Comparison of ENCODE assay signal across 30 cellular contexts in the genomic region with DNA sequence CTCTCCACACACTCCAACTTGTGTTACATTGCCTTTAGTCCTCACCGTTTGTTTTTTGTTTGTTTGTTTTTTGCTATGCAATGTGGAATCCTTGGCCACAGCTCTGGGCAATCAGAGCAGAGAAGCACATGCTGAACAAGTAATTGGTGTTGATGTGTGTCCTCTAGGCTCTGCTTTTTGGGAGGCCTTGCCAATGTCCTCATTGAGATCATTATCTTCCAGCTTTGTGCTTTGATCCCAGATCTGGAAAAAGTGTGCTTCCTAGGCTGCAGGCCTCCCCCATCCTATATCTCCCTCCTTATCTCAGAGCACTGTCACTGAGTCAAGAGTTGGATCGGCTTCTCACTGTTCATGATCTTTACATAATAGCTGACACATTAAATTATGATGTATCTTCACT. TPM values are rescaled to one million over a fixed set of nuclear protein-coding genes. Genes with fewer than 3 reads are reported as not detected.
"Had no signal": no experiment of that assay in that cellular context is flagged by ENCODE, and none has a peak within 500 bp of the region (broad histone marks: within the 10 kb centered on the region; RNA-seq: fewer than 3 reads in every experiment).

No MANE protein-coding gene starts in this region.

- H3K4me1 Mint-ChIP-seq: naive B cell; stimulated activated effector memory CD8-positive, alpha-beta T cell treated with anti-CD3 and anti-CD28 coated beads, Interleukin-12 subunit alpha, Interleukin-12 subunit beta, amount 100 ng/mL, for 72 hours had no signal

- H3K27me3 ChIP-seq: esophagus muscularis mucosa, heart right ventricle, neutrophil, pancreas, sigmoid colon, stomach, thyroid gland, vagina had no signal

- H3K27ac ChIP-seq: coronary artery, esophagus muscularis mucosa, foreskin keratinocyte, heart right ventricle, neutrophil, pancreas, sigmoid colon, stomach, thyroid gland, vagina had no signal

- DNase-seq: dermis blood vessel endothelial cell; effector memory CD4-positive, alpha-beta T cell; foreskin keratinocyte; glutamatergic neuron; heart right ventricle; hippocampal formation; kidney glomerular epithelial cell; mesenchymal stem cell; mucosa of descending colon; naive B cell; pancreas; retina; sigmoid colon; stimulated activated CD4-positive, alpha-beta T cell treated with anti-CD3 and anti-CD28 coated beads, Interleukin-2, amount 100 ng/mL, for 24 hours; stimulated activated CD4-positive, alpha-beta T cell treated with anti-CD3 and anti-CD28 coated beads, Interleukin-4, amount 100 ng/mL, for 24 hours; stimulated activated naive CD4-positive, alpha-beta T cell treated with Interleukin-2 at 50 U/mL for 16 hours; stomach; thyroid gland; trophoblast cell had no signal

- H3K9me3 Mint-ChIP-seq: mesothelial cell of epicardium; natural killer cell treated with Interleukin-12 subunit alpha and Interleukin-12 subunit beta and Interleukin-15 and Interleukin-18, amount 100 ng/mL, for 72 hours; neural crest cell; stimulated activated effector memory CD8-positive, alpha-beta T cell treated with anti-CD3 and anti-CD28 coated beads, Interleukin-12 subunit alpha, Interleukin-12 subunit beta, amount 100 ng/mL, for 72 hours had no signal

- H3K27ac Mint-ChIP-seq: mesothelial cell of epicardium; naive B cell; natural killer cell treated with Interleukin-12 subunit alpha and Interleukin-12 subunit beta and Interleukin-15 and Interleukin-18, amount 100 ng/mL, for 72 hours; stimulated activated effector memory CD8-positive, alpha-beta T cell treated with anti-CD3 and anti-CD28 coated beads, Interleukin-12 subunit alpha, Interleukin-12 subunit beta, amount 100 ng/mL, for 72 hours had no signal

- H3K4me3 ChIP-seq: coronary artery, esophagus muscularis mucosa, heart right ventricle, mucosa of descending colon, pancreas, sigmoid colon, stomach, thyroid gland, vagina had no signal

- H3K9me3 ChIP-seq: esophagus muscularis mucosa, heart right ventricle, mucosa of descending colon, neutrophil, pancreas, sigmoid colon, stomach, thyroid gland, vagina had no signal

- H3K4me3 Mint-ChIP-seq: mesothelial cell of epicardium; naive B cell; natural killer cell treated with Interleukin-12 subunit alpha and Interleukin-12 subunit beta and Interleukin-15 and Interleukin-18, amount 100 ng/mL, for 72 hours; neural crest cell; stimulated activated effector memory CD8-positive, alpha-beta T cell treated with anti-CD3 and anti-CD28 coated beads, Interleukin-12 subunit alpha, Interleukin-12 subunit beta, amount 100 ng/mL, for 72 hours had no signal

- H3K36me3 Mint-ChIP-seq: natural killer cell treated with Interleukin-12 subunit alpha and Interleukin-12 subunit beta and Interleukin-15 and Interleukin-18, amount 100 ng/mL, for 72 hours; stimulated activated effector memory CD8-positive, alpha-beta T cell treated with anti-CD3 and anti-CD28 coated beads, Interleukin-12 subunit alpha, Interleukin-12 subunit beta, amount 100 ng/mL, for 72 hours had no signal

- H3K4me1 ChIP-seq: esophagus muscularis mucosa, foreskin keratinocyte, pancreas, sigmoid colon, stomach, thyroid gland, vagina had no signal

- H3K36me3 ChIP-seq: esophagus muscularis mucosa, heart right ventricle, neutrophil, pancreas, sigmoid colon, thyroid gland, vagina had no signal

- ATAC-seq: foreskin keratinocyte; mucosa of descending colon; natural killer cell treated with Interleukin-12 subunit alpha and Interleukin-12 subunit beta and Interleukin-15 and Interleukin-18, amount 100 ng/mL, for 72 hours; pancreas; stimulated activated effector memory CD8-positive, alpha-beta T cell treated with anti-CD3 and anti-CD28 coated beads, Interleukin-12 subunit alpha, Interleukin-12 subunit beta, amount 100 ng/mL, for 72 hours had no signal

RNA-seq across cellular contexts. Expression of a gene that starts 25.9 kb away (rescaled TPM):
- total RNA-seq: endothelial cell of umbilical vein; epithelial cell of proximal tubule; natural killer cell treated with Interleukin-12 subunit alpha and Interleukin-12 subunit beta and Interleukin-15 and Interleukin-18, amount 100 ng/mL, for 72 hours; pulmonary artery endothelial cell had no signal
- polyA plus RNA-seq: endothelial cell of umbilical vein had no signal
